8 cellular contexts compared by ENCODE assay signal in the genomic region with DNA sequence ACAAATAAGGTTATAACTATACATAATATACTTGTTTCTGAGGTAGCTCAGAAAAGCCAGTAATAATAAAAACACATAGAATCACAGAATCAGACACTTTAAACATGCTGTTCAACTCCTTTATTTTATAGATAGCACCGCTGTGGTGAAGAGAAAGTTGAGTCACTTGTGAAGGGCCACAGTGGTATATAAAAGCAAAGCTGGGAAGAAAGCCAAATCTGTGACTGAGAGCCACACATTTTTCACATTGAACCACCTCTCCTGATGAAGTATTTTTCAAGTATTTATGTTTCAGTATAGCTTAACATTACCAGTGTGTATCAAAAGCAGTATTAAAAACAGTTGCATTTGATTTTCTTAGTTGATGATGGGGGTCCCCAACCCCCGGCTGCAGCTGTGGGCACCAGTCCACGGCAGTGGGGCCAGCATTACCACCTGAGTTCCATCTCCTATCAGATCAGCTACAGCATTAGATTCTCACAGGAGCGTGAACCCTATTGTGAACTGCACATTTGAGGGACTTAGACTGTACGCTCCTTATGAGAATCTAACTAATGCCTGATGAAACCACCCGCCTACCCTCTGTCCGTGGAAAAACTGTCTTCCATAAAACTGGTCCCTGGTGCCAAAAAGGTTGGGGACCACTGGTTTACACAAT. TPM values are rescaled to one million over a fixed set of nuclear protein-coding genes. Genes with fewer than 3 reads are reported as not detected.
A peak's percentile ranks its signal among the peaks of the same experiment; 100 is the strongest.
DNase-seq lines count a peak whose midpoint lies in the region; ATAC-seq and TF ChIP-seq lines count a peak whose summit lies in the region.

No MANE protein-coding gene starts in this region.

- peak overlapping the region; percentile 68 for H3K27ac Mint-ChIP-seq in Calu3 (ENCODE audit: unreplicated experiment)
- peak overlapping the region; percentile 79 for H3K27ac Mint-ChIP-seq in stimulated activated naive CD8-positive, alpha-beta T cell treated with anti-CD3 and anti-CD28 coated beads, Interleukin-15, Interleukin-2, amounts not matched to agents 100 ng/mL and 50 ng/mL, for 24 hours

- intact Hi-C loops in Calu3 (cut with micrococcal nuclease; ENCODE audit: unreplicated experiment): loop anchor here (2.0 kb wide), 1 partner anchor 44 kb away; no protein-coding TSS in a partner anchor

- no peaks in the 10 kb centered on the region for H3K9me3 Mint-ChIP-seq in Calu3 (ENCODE audit: low read depth, unreplicated experiment)
- H3K9me3 Mint-ChIP-seq in stimulated activated naive CD8-positive, alpha-beta T cell treated with anti-CD3 and anti-CD28 coated beads, Interleukin-15, Interleukin-2, amounts not matched to agents 100 ng/mL and 50 ng/mL, for 24 hours: no peaks in the 10 kb centered on the region

- H3K4me3 Mint-ChIP-seq in Calu3 (ENCODE audit: low read depth, unreplicated experiment): peak overlapping the region; percentile 55
- peak overlapping the region; percentile 39 for H3K4me3 Mint-ChIP-seq in stimulated activated naive CD8-positive, alpha-beta T cell treated with anti-CD3 and anti-CD28 coated beads, Interleukin-15, Interleukin-2, amounts not matched to agents 100 ng/mL and 50 ng/mL, for 24 hours

- no peaks in the 10 kb centered on the region for H3K27me3 Mint-ChIP-seq in Calu3 (ENCODE audit: unreplicated experiment)
- no peaks in the 10 kb centered on the region for H3K27me3 Mint-ChIP-seq in stimulated activated naive CD8-positive, alpha-beta T cell treated with anti-CD3 and anti-CD28 coated beads, Interleukin-15, Interleukin-2, amounts not matched to agents 100 ng/mL and 50 ng/mL, for 24 hours

- DNase-seq in Calu3 (peak; percentile 30), RKO (ENCODE audit: low spot score) (peak; percentile 59), fibroblast of mammary gland (ENCODE audit: low read depth) (peak; percentile 86), SW480 (ENCODE audit: low spot score) (no peak), NOMO-1 treated with DMSO at 0.1 percent for 48 hours (lab: John Stamatoyannopoulos, UW; ENCODE audit: unreplicated experiment) (no peak)

- H3K4me1 Mint-ChIP-seq in Calu3 (ENCODE audit: low read depth, unreplicated experiment): peaks cover 58% of the 10 kb centered on the region
- H3K4me1 Mint-ChIP-seq in stimulated activated naive CD8-positive, alpha-beta T cell treated with anti-CD3 and anti-CD28 coated beads, Interleukin-15, Interleukin-2, amounts not matched to agents 100 ng/mL and 50 ng/mL, for 24 hours (ENCODE audit: low read depth): peaks cover 65% of the 10 kb centered on the region

- peak; percentile 73 for ATAC-seq in GM19035 (IDR thresholded peaks at IDR 0.05; ENCODE audit: unreplicated experiment)
- ATAC-seq in HG03354 (IDR thresholded peaks at IDR 0.05; ENCODE audit: poor library complexity, severe bottlenecking, unreplicated experiment): peak; percentile 63

- CTCF ChIA-PET in Calu3 (lab: Charles Lee): interaction anchor here (0.8 to 0.9 kb wide), 2 partner anchors 9 to 340 kb away, joined by 3 to 6 read pairs; no protein-coding TSS in a partner anchor

- H3K36me3 Mint-ChIP-seq in Calu3 (ENCODE audit: insufficient read depth, unreplicated experiment): peaks cover 8% of the 10 kb centered on the region
- H3K36me3 Mint-ChIP-seq in stimulated activated naive CD8-positive, alpha-beta T cell treated with anti-CD3 and anti-CD28 coated beads, Interleukin-15, Interleukin-2, amounts not matched to agents 100 ng/mL and 50 ng/mL, for 24 hours (ENCODE audit: low read depth): peaks cover 15% of the 10 kb centered on the region

- TF ChIP-seq CTCF in Calu3 (IDR thresholded peaks at IDR 0.05; ENCODE audit: unreplicated experiment): no peak
- TF ChIP-seq CTCF in fibroblast of mammary gland (conservative IDR thresholded peaks at IDR 0.05; ENCODE audit: control insufficient read depth, insufficient read depth, low read depth, low read length): no peak

- no peak overlapping the region for H3K4me3 ChIP-seq in fibroblast of mammary gland (ENCODE audit: control insufficient read depth, low read depth, low read length)

- no TSS peak for BruUV-seq in Calu3 (replicated peaks; lab: Mats Ljungman, UMichigan)

RNA-seq across cellular contexts. Expression of gene TBL1XR1, which starts 46.2 kb away (rescaled TPM):
- 199 and 206 TPM in 2 replicates for total RNA-seq in Calu3 (2022)

Comparison
In these comparisons a context has a peak if more than half of its experiments do, and no peak if none do; other contexts are left out.
1. DNase-seq: peak in Calu3 (single experiment), RKO (single experiment) and fibroblast of mammary gland (single experiment); none in SW480 (single experiment) and NOMO-1 treated with DMSO at 0.1 percent for 48 hours (single experiment).